In the genomic region with DNA sequence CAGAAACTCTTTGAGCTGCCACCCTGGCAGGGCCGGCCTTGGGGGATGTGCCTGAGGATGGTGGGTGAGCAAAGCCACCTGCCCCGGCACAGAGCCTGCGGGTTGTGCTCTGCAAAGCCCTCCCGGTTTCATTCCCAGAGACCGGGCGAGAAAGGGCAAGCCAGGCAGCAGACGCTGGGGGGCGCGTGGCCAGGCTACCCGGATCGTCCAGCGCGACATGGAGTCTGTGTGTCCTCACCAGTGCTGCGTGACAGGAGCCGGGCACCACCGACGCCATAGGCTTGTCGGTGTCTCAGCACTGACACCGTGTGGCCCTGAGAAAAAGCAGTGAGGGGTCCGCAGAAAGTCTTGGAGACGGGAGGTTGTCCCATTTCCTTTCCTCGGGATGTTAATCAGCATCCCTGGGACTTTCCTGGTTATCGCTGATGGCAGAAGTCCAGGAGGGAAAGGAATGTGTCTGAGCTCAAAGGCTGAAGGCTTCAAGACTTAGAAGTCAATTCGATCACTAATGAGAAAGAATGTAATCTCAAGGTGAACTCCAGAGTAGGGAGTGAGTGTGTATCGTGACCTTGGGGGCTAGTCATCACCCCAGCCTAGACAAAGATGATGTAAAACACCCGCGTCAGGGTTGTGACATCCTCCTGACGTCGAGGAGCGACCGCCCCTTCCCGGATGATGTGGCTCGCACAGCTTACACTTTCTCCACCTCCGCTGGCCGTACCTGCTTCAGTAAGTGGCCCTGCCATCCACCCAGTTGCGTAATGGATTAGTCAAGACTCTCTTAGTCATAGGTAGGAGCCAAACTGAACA, we compare ENCODE assay signal across 8 cellular contexts. TPM values are rescaled to one million over a fixed set of nuclear protein-coding genes. Genes with fewer than 3 reads are reported as not detected.
DNase-seq lines count a peak whose midpoint lies in the region; ATAC-seq and TF ChIP-seq lines count a peak whose summit lies in the region.

No MANE protein-coding gene starts in this region.

- no peak for ATAC-seq in HG02973 (IDR thresholded peaks at IDR 0.05; ENCODE audit: unreplicated experiment)
- ATAC-seq in HG03442 (IDR thresholded peaks at IDR 0.05; ENCODE audit: unreplicated experiment), result no peak

- peak; percentile 40 for TF ChIP-seq POLR2A in NB4 (IDR thresholded peaks at IDR 0.05; ENCODE audit: extremely low read depth, insufficient read length)

- TF ChIP-seq CTCF in GM12872 (IDR thresholded peaks at IDR 0.05; ENCODE audit: insufficient read depth, low read depth, low read length) (peak; percentile 69), NB4 (IDR thresholded peaks at IDR 0.05; ENCODE audit: low read depth, low read length) (peak; percentile 39), astrocyte of the spinal cord (IDR thresholded peaks at IDR 0.05; ENCODE audit: low read depth, low read length) (peak; percentile 63)

- DNase-seq in NB4 (ENCODE audit: low read depth) (peak; percentile 86), T follicular helper cell (ENCODE audit: low read depth) (peak; percentile 27), astrocyte of the spinal cord (ENCODE audit: low read depth, low spot score) (peak; percentile 53), hippocampal formation (lab: John Stamatoyannopoulos, UW) (peak; percentile 33 to 58), renal cortical epithelial cell (ENCODE audit: low read depth) (peak; percentile 97)

- H3K4me3 ChIP-seq in NB4 (ENCODE audit: low read depth, low read length) (peak overlapping the region; percentile 57), astrocyte of the spinal cord (ENCODE audit: low read depth, low read length) (no peak overlapping the region)

- in situ Hi-C loops in astrocyte of the spinal cord (cut with HindIII; ENCODE audit: low sequenced_read_pairs), result no loop called here

RNA-seq across cellular contexts. Expression of a gene that starts 36.3 kb away (rescaled TPM):
- total RNA-seq in renal cortical epithelial cell, result not detected in 2 replicates

RNA-seq across cellular contexts. Expression of a gene that starts 37.2 kb away (rescaled TPM):
- total RNA-seq in renal cortical epithelial cell, result not detected in 2 replicates

Comparison
In these comparisons a context has a peak if more than half of its experiments do, and no peak if none do; other contexts are left out.
1. DNase-seq: peak in every context shown above with its lines; median percentile 97 in renal cortical epithelial cell; 86 in NB4; 53 in astrocyte of the spinal cord; 46 in hippocampal formation; 27 in T follicular helper cell.